ENCODE assay signal across 2 cellular contexts in the genomic region with DNA sequence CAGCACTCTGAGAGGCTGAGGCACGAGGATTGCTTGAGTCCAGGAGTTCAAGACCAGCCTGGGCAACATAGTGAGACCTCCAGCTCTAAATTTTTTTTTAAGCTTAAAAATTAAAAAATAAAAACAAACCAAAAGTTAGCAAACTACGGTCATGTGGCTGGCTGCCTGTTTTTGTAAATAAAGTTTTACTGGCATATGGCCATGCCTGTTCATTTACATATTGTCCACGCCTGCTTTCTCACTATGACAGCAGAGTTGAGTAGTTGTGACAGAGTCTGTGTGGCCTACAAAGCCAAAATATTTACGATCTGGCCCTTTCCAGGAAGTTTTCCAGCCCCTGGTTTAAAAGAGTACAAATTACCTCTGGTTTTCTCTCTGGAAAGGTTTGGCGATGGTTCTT.
TF ChIP-seq lines count a peak whose summit lies in the region.

No MANE protein-coding gene starts in this region.

TF ChIP-seq in GM12891, 5 proteins besides CTCF, POLR2A, EP300 and RAD21:
- no peak for TF ChIP-seq POLR2AphosphoS5 (IDR thresholded peaks at IDR 0.05; ENCODE audit: low read depth, low read length)
- TF ChIP-seq POU2F2 (IDR thresholded peaks at IDR 0.05; ENCODE audit: low read depth, low read length) = peak; percentile 86

TF ChIP-seq in GM12878, 131 proteins besides CTCF, POLR2A, EP300 and RAD21 (continues in another document):
- no peak for TF ChIP-seq TCF12 (IDR thresholded peaks at IDR 0.05; ENCODE audit: low read depth, low read length)
- TF ChIP-seq SUZ12 (IDR thresholded peaks at IDR 0.05; ENCODE audit: unreplicated experiment) = no peak
- TF ChIP-seq IKZF1 (conservative IDR thresholded peaks at IDR 0.05) = no peak
- no peak for TF ChIP-seq FOXK2 (IDR thresholded peaks at IDR 0.05)
- peak; percentile 32; the same call in 1 of the 2 replicates for TF ChIP-seq JUNB (IDR thresholded peaks at IDR 0.05)
- TF ChIP-seq, protein P1, sequence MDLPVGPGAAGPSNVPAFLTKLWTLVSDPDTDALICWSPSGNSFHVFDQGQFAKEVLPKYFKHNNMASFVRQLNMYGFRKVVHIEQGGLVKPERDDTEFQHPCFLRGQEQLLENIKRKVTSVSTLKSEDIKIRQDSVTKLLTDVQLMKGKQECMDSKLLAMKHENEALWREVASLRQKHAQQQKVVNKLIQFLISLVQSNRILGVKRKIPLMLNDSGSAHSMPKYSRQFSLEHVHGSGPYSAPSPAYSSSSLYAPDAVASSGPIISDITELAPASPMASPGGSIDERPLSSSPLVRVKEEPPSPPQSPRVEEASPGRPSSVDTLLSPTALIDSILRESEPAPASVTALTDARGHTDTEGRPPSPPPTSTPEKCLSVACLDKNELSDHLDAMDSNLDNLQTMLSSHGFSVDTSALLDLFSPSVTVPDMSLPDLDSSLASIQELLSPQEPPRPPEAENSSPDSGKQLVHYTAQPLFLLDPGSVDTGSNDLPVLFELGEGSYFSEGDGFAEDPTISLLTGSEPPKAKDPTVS (IDR thresholded peaks at IDR 0.05; ENCODE audit: low read depth, low read length) = no peak
- no peak for TF ChIP-seq CEBPZ (IDR thresholded peaks at IDR 0.05; ENCODE audit: low read depth, low read length)
- TF ChIP-seq ZNF207 (IDR thresholded peaks at IDR 0.05; ENCODE audit: borderline replicate concordance) = no peak
- TF ChIP-seq MAX (IDR thresholded peaks at IDR 0.05; ENCODE audit: low read depth, low read length) = no peak
- TF ChIP-seq, protein P2, sequence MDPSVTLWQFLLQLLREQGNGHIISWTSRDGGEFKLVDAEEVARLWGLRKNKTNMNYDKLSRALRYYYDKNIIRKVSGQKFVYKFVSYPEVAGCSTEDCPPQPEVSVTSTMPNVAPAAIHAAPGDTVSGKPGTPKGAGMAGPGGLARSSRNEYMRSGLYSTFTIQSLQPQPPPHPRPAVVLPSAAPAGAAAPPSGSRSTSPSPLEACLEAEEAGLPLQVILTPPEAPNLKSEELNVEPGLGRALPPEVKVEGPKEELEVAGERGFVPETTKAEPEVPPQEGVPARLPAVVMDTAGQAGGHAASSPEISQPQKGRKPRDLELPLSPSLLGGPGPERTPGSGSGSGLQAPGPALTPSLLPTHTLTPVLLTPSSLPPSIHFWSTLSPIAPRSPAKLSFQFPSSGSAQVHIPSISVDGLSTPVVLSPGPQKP (IDR thresholded peaks at IDR 0.05; ENCODE audit: low read depth, low read length) = no peak
- TF ChIP-seq, protein P3, sequence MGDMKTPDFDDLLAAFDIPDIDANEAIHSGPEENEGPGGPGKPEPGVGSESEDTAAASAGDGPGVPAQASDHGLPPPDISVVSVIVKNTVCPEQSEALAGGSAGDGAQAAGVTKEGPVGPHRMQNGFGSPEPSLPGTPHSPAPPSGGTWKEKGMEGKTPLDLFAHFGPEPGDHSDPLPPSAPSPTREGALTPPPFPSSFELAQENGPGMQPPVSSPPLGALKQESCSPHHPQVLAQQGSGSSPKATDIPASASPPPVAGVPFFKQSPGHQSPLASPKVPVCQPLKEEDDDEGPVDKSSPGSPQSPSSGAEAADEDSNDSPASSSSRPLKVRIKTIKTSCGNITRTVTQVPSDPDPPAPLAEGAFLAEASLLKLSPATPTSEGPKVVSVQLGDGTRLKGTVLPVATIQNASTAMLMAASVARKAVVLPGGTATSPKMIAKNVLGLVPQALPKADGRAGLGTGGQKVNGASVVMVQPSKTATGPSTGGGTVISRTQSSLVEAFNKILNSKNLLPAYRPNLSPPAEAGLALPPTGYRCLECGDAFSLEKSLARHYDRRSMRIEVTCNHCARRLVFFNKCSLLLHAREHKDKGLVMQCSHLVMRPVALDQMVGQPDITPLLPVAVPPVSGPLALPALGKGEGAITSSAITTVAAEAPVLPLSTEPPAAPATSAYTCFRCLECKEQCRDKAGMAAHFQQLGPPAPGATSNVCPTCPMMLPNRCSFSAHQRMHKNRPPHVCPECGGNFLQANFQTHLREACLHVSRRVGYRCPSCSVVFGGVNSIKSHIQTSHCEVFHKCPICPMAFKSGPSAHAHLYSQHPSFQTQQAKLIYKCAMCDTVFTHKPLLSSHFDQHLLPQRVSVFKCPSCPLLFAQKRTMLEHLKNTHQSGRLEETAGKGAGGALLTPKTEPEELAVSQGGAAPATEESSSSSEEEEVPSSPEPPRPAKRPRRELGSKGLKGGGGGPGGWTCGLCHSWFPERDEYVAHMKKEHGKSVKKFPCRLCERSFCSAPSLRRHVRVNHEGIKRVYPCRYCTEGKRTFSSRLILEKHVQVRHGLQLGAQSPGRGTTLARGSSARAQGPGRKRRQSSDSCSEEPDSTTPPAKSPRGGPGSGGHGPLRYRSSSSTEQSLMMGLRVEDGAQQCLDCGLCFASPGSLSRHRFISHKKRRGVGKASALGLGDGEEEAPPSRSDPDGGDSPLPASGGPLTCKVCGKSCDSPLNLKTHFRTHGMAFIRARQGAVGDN (IDR thresholded peaks at IDR 0.05) = peak; percentile 41; the same call in 1 of the 2 replicates
- no peak for TF ChIP-seq CBFB (IDR thresholded peaks at IDR 0.05; ENCODE audit: low read depth)
- TF ChIP-seq NFIC (IDR thresholded peaks at IDR 0.05; ENCODE audit: low read depth, low read length) = no peak
- TF ChIP-seq E2F4 (IDR thresholded peaks at IDR 0.05; ENCODE audit: low read depth, low read length) = no peak
- no peak for TF ChIP-seq BMI1 (IDR thresholded peaks at IDR 0.05; ENCODE audit: borderline replicate concordance)
- TF ChIP-seq CHD2 (IDR thresholded peaks at IDR 0.05; ENCODE audit: borderline replicate concordance, low read depth, low read length) = no peak
- no peak for TF ChIP-seq SRF (IDR thresholded peaks at IDR 0.05; ENCODE audit: low read depth in 2 of 2, low read length in 2 of 2)
- no peak for TF ChIP-seq HDAC6 (IDR thresholded peaks at IDR 0.05; ENCODE audit: unreplicated experiment)
- TF ChIP-seq IKZF2 (IDR thresholded peaks at IDR 0.05) = 0 out of 4 replicates have a peak, but pooled peaks of 1 of the 2 experiments have one; percentile 22
- TF ChIP-seq CREM (IDR thresholded peaks at IDR 0.05; ENCODE audit: low read depth) = 0 out of 2 replicates have a peak, but pooled peaks have one; percentile 30
- TF ChIP-seq POLR2AphosphoS5 (IDR thresholded peaks at IDR 0.05; ENCODE audit: low read length) = no peak
- TF ChIP-seq, protein P4, sequence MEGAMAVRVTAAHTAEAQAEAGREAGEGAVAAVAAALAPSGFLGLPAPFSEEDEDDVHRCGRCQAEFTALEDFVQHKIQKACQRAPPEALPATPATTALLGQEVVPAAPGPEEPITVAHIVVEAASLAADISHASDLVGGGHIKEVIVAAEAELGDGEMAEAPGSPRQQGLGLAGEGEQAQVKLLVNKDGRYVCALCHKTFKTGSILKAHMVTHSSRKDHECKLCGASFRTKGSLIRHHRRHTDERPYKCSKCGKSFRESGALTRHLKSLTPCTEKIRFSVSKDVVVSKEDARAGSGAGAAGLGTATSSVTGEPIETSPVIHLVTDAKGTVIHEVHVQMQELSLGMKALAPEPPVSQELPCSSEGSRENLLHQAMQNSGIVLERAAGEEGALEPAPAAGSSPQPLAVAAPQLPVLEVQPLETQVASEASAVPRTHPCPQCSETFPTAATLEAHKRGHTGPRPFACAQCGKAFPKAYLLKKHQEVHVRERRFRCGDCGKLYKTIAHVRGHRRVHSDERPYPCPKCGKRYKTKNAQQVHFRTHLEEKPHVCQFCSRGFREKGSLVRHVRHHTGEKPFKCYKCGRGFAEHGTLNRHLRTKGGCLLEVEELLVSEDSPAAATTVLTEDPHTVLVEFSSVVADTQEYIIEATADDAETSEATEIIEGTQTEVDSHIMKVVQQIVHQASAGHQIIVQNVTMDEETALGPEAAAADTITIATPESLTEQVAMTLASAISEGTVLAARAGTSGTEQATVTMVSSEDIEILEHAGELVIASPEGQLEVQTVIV (IDR thresholded peaks at IDR 0.05; ENCODE audit: borderline replicate concordance, partially characterized antibody) = no peak
- TF ChIP-seq, protein P5, sequence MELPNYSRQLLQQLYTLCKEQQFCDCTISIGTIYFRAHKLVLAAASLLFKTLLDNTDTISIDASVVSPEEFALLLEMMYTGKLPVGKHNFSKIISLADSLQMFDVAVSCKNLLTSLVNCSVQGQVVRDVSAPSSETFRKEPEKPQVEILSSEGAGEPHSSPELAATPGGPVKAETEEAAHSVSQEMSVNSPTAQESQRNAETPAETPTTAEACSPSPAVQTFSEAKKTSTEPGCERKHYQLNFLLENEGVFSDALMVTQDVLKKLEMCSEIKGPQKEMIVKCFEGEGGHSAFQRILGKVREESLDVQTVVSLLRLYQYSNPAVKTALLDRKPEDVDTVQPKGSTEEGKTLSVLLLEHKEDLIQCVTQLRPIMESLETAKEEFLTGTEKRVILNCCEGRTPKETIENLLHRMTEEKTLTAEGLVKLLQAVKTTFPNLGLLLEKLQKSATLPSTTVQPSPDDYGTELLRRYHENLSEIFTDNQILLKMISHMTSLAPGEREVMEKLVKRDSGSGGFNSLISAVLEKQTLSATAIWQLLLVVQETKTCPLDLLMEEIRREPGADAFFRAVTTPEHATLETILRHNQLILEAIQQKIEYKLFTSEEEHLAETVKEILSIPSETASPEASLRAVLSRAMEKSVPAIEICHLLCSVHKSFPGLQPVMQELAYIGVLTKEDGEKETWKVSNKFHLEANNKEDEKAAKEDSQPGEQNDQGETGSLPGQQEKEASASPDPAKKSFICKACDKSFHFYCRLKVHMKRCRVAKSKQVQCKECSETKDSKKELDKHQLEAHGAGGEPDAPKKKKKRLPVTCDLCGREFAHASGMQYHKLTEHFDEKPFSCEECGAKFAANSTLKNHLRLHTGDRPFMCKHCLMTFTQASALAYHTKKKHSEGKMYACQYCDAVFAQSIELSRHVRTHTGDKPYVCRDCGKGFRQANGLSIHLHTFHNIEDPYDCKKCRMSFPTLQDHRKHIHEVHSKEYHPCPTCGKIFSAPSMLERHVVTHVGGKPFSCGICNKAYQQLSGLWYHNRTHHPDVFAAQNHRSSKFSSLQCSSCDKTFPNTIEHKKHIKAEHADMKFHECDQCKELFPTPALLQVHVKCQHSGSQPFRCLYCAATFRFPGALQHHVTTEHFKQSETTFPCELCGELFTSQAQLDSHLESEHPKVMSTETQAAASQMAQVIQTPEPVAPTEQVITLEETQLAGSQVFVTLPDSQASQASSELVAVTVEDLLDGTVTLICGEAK (IDR thresholded peaks at IDR 0.05; ENCODE audit: borderline replicate concordance) = peak; percentile 97
- TF ChIP-seq TBL1XR1 (IDR thresholded peaks at IDR 0.05; ENCODE audit: low read depth, low read length) = no peak
- no peak for TF ChIP-seq FOS (IDR thresholded peaks at IDR 0.05; ENCODE audit: borderline replicate concordance, extremely low read depth, insufficient read length)
- no peak for TF ChIP-seq SREBF2 (IDR thresholded peaks at IDR 0.05; ENCODE audit: low read length)
- TF ChIP-seq STAT3 (IDR thresholded peaks at IDR 0.05; ENCODE audit: low read depth, low read length) = no peak
- TF ChIP-seq MEF2B (IDR thresholded peaks at IDR 0.05; ENCODE audit: partially characterized antibody, poor library complexity, severe bottlenecking) = no peak
- TF ChIP-seq SMARCA5 (IDR thresholded peaks at IDR 0.05) = no peak
- TF ChIP-seq IRF5 (IDR thresholded peaks at IDR 0.05; ENCODE audit: borderline replicate concordance) = no peak
- no peak for TF ChIP-seq YBX1 (IDR thresholded peaks at IDR 0.05)
- TF ChIP-seq ESRRA (IDR thresholded peaks at IDR 0.05; ENCODE audit: low read length) = no peak
- TF ChIP-seq CBX3 (IDR thresholded peaks at IDR 0.05; ENCODE audit: borderline replicate concordance, low read depth) = no peak
- TF ChIP-seq SPI1 (IDR thresholded peaks at IDR 0.05; ENCODE audit: borderline replicate concordance, insufficient read depth, low read depth, low read length) = no peak
- no peak for TF ChIP-seq RELA (IDR thresholded peaks at IDR 0.05; ENCODE audit: borderline replicate concordance, partially characterized antibody)
